ENCODE assay signal across 8 cellular contexts in the genomic region with DNA sequence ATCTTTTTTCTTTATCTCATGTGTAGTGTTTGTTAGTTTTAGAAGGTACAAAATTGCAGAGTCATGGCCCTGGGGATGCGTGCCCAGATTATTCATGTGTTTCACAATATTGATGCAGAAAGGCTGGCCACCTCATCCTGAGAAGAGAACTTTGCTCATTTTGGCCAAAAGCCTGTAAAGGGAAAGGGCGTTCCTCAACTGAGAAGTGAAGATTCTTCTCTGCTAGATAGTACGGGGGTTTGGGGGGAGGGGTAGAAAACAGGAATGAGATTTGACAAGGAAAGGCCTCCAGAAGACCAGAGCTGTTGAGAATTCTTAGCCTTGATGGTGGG. TPM values are rescaled to one million over a fixed set of nuclear protein-coding genes. Genes with fewer than 3 reads are reported as not detected.
DNase-seq lines count a peak whose midpoint lies in the region; ATAC-seq and TF ChIP-seq lines count a peak whose summit lies in the region.

No MANE protein-coding gene starts in this region.

- no peaks in the 10 kb centered on the region for H3K27me3 Mint-ChIP-seq in Caco-2 (ENCODE audit: insufficient read depth, unreplicated experiment)

- peaks cover 57% of the 10 kb centered on the region for H3K4me1 Mint-ChIP-seq in Caco-2 (ENCODE audit: low read depth, unreplicated experiment)

- no peaks in the 10 kb centered on the region for H3K36me3 ChIP-seq in Caco-2 (ENCODE audit: control insufficient read depth, insufficient read depth, low read length)
- H3K36me3 ChIP-seq in ascending aorta = no peaks in the 10 kb centered on the region
- H3K36me3 ChIP-seq in iPS-15b (ENCODE audit: control insufficient read depth, insufficient read depth, low read length) = no peaks in the 10 kb centered on the region
- peaks cover 0 to 1% (median 0%) of the 10 kb centered on the region in 5 donors for H3K36me3 ChIP-seq in subcutaneous abdominal adipose tissue (ENCODE audit: control insufficient read depth in 5 of 5, insufficient read depth in 5 of 5, low read length in 5 of 5)
- no peaks in the 10 kb centered on the region for H3K36me3 ChIP-seq in effector memory CD4-positive, alpha-beta T cell (ENCODE audit: control insufficient read depth, insufficient read depth, low read length)

- peak in 1 of 2 experiments; percentile 11 for DNase-seq in Caco-2
- peak in 1 of 2 donors; percentile 69 for DNase-seq in ascending aorta (ENCODE audit: low spot score in 2 of 2)
- no peak for DNase-seq in effector memory CD4-positive, alpha-beta T cell
- DNase-seq in HuH-7 (ENCODE audit: low spot score) = no peak

- CTCF ChIA-PET in Caco-2 (lab: Charles Lee) = no interaction called here

- H3K36me3 Mint-ChIP-seq in Caco-2 (ENCODE audit: insufficient read depth, unreplicated experiment) = peaks cover 26% of the 10 kb centered on the region

- peak overlapping the region; percentile 96 for H3K4me3 Mint-ChIP-seq in Caco-2 (ENCODE audit: unreplicated experiment)

- no TSS peak for BruUV-seq in Caco-2 (replicated peaks; lab: Mats Ljungman, UMichigan)

- no peaks in the 10 kb centered on the region for H3K27me3 ChIP-seq in Caco-2 (replicated peaks; ENCODE audit: control insufficient read depth, insufficient read depth, low read length)
- no peaks in the 10 kb centered on the region for H3K27me3 ChIP-seq in ascending aorta
- H3K27me3 ChIP-seq in iPS-15b (ENCODE audit: control insufficient read depth, insufficient read depth, low read length) = no peaks in the 10 kb centered on the region
- no peaks in the 10 kb centered on the region for H3K27me3 ChIP-seq in subcutaneous abdominal adipose tissue (ENCODE audit: control insufficient read depth in 5 of 5, insufficient read depth in 4 of 5, low read length in 5 of 5)
- no peaks in the 10 kb centered on the region for H3K27me3 ChIP-seq in effector memory CD4-positive, alpha-beta T cell (replicated peaks; ENCODE audit: control insufficient read depth, insufficient read depth, low read length, poor library complexity, severe bottlenecking)

- H3K9me3 Mint-ChIP-seq in Caco-2 (ENCODE audit: unreplicated experiment) = no peaks in the 10 kb centered on the region

- ATAC-seq in HG03064 (IDR thresholded peaks at IDR 0.05; ENCODE audit: low read depth, unreplicated experiment) = peak; percentile 36
- ATAC-seq in GM18861 (IDR thresholded peaks at IDR 0.05; ENCODE audit: unreplicated experiment) = no peak

- H3K27ac ChIP-seq in ascending aorta (peak overlapping the region in 1 of 2 donors; percentile 2), subcutaneous abdominal adipose tissue (ENCODE audit: low read depth, low read length) (peak overlapping the region; percentile 99)
- no peak overlapping the region for H3K27ac ChIP-seq in effector memory CD4-positive, alpha-beta T cell (ENCODE audit: insufficient read depth, low read length, poor library complexity, severe bottlenecking)

- H3K4me1 ChIP-seq in Caco-2 (peaks cover 36% of the 10 kb centered on the region), ascending aorta (no peaks in the 10 kb centered on the region), iPS-15b (ENCODE audit: control insufficient read depth, insufficient read depth, low read length) (peaks cover 10% of the 10 kb centered on the region), subcutaneous abdominal adipose tissue (ENCODE audit: control insufficient read depth in 5 of 5, insufficient read depth in 5 of 5, low read length in 5 of 5) (peaks cover 5 to 49% (median 32%) of the 10 kb centered on the region in 5 donors)
- no peaks in the 10 kb centered on the region for H3K4me1 ChIP-seq in effector memory CD4-positive, alpha-beta T cell (ENCODE audit: control insufficient read depth, insufficient read depth, low read length, poor library complexity, severe bottlenecking)

- H3K27ac Mint-ChIP-seq in Caco-2 (ENCODE audit: unreplicated experiment) = peak overlapping the region; percentile 98

- H3K9me3 ChIP-seq in Caco-2 (no peaks in the 10 kb centered on the region), ascending aorta (no peaks in the 10 kb centered on the region), iPS-15b (ENCODE audit: control insufficient read depth, insufficient read depth, low read length) (no peaks in the 10 kb centered on the region), subcutaneous abdominal adipose tissue (ENCODE audit: control insufficient read depth in 5 of 5, low read length in 5 of 5) (no peaks in the 10 kb centered on the region)
- H3K9me3 ChIP-seq in effector memory CD4-positive, alpha-beta T cell (ENCODE audit: control insufficient read depth, low read length) = no peaks in the 10 kb centered on the region

- POLR2A ChIA-PET in Caco-2 (lab: Charles Lee) = no interaction called here

- H3K4me3 ChIP-seq in Caco-2 (ENCODE audit: low read depth, low read length) (peak overlapping the region; percentile 16; the same call in 1 of the 2 replicates), ascending aorta (peak overlapping the region; percentile 19 to 56), iPS-15b (ENCODE audit: low read depth, low read length) (peak overlapping the region; percentile 82), subcutaneous abdominal adipose tissue (ENCODE audit: low read depth in 1 of 5, low read length in 5 of 5) (peak overlapping the region; percentile 73 to 93 (median 84))
- no peak overlapping the region for H3K4me3 ChIP-seq in effector memory CD4-positive, alpha-beta T cell (ENCODE audit: insufficient read depth, low read depth, low read length, poor library complexity, severe bottlenecking)

- TF ChIP-seq CTCF in Caco-2 (IDR thresholded peaks at IDR 0.05; ENCODE audit: insufficient read depth in 1 of 2, low read depth in 1 of 2, low read length in 1 of 2, severe bottlenecking in 1 of 2, unreplicated experiment in 1 of 2) (no peak), ascending aorta (IDR thresholded peaks at IDR 0.05) (no peak)

- intact Hi-C loops in Caco-2 (cut with micrococcal nuclease; ENCODE audit: unreplicated experiment) (loop anchor here (5.0 to 10.0 kb wide), 4 partner anchors 57 to 434 kb away; a partner anchor contains a TSS), ascending aorta (cut with DNase I) (no loop called here)

- peak overlapping the region; percentile 86 for H3K9ac ChIP-seq in iPS-15b (ENCODE audit: low read depth, low read length)
- H3K9ac ChIP-seq in subcutaneous abdominal adipose tissue (ENCODE audit: low read length in 5 of 5) = peak overlapping the region; percentile 89 to 100 (median 97)

RNA-seq across cellular contexts. Expression of a gene that starts 1.7 kb away (rescaled TPM):
- total RNA-seq in Caco-2 (2022) = 105 and 122 TPM in 2 replicates
- 101 TPM for total RNA-seq in ascending aorta
